In genomic region chrX:12978205-12979010, GRCh38 we compare ENCODE assay signal across 8 cellular contexts. TPM values are rescaled to one million over a fixed set of nuclear protein-coding genes. Genes with fewer than 3 reads are reported as not detected.
DNase-seq lines count a peak whose midpoint lies in the region; ATAC-seq and TF ChIP-seq lines count a peak whose summit lies in the region.

No MANE protein-coding gene starts in this region.

- DNase-seq in RWPE1 (ENCODE audit: low spot score), result no peak
- peak in 1 of 2 donors; percentile 64 for DNase-seq in activated naive CD4-positive, alpha-beta T cell treated with anti-CD3 and anti-CD28 coated beads, Interleukin-2, amount 50 U/mL, for 72 hours (ENCODE audit: low spot score in 2 of 2)
- peak; percentile 18 to 35 for DNase-seq in heart right ventricle
- peak; percentile 45 for DNase-seq in renal cortical epithelial cell (ENCODE audit: low read depth)

- POLR2A ChIA-PET in RWPE1 (lab: Yijun Ruan, JAX; ENCODE audit: low non-redundant PET), result interaction anchor here (0.6 kb wide), 1 partner anchor 531 kb away, joined by 3 read pairs; no protein-coding TSS in a partner anchor

- H3K27me3 ChIP-seq in ACC112 (ENCODE audit: insufficient read depth, low read length), result no peaks in the 10 kb centered on the region
- H3K27me3 ChIP-seq in heart right ventricle, result peaks cover 0 to 55% (median 0%) of the 10 kb centered on the region in 7 donors

- no peaks in the 10 kb centered on the region for H3K9me3 Mint-ChIP-seq in activated naive CD4-positive, alpha-beta T cell treated with anti-CD3 and anti-CD28 coated beads, Interleukin-2, amount 50 U/mL, for 72 hours

- H3K9me3 ChIP-seq in heart right ventricle, result peaks cover 0 to 4% (median 0%) of the 10 kb centered on the region in 11 donors

- ATAC-seq in GM18868 (IDR thresholded peaks at IDR 0.05; ENCODE audit: unreplicated experiment) (peak; percentile 46), HG03175 (IDR thresholded peaks at IDR 0.05; ENCODE audit: unreplicated experiment) (peak; percentile 49), heart right ventricle (peak in 4 of 8 donors; percentile 8 to 26 (median 12)), HG02970 (IDR thresholded peaks at IDR 0.05; ENCODE audit: low FRiP score, unreplicated experiment) (no peak)
- ATAC-seq in activated naive CD4-positive, alpha-beta T cell treated with anti-CD3 and anti-CD28 coated beads, Interleukin-2, amount 50 U/mL, for 72 hours, result peak; percentile 35 to 54

- peaks cover 41 to 45% of the 10 kb centered on the region in 2 donors for H3K36me3 Mint-ChIP-seq in activated naive CD4-positive, alpha-beta T cell treated with anti-CD3 and anti-CD28 coated beads, Interleukin-2, amount 50 U/mL, for 72 hours

- no peak overlapping the region for H2AFZ ChIP-seq in ACC112 (ENCODE audit: low read length, unreplicated experiment)

- H3K27ac ChIP-seq in ACC112 (ENCODE audit: low read depth, low read length) (peak overlapping the region; percentile 98), RWPE1 (peak overlapping the region; percentile 75), heart right ventricle (peak overlapping the region; percentile 55 to 99 (median 65))

- H3K27ac Mint-ChIP-seq in activated naive CD4-positive, alpha-beta T cell treated with anti-CD3 and anti-CD28 coated beads, Interleukin-2, amount 50 U/mL, for 72 hours, result peak overlapping the region; percentile 99

- intact Hi-C loops in heart right ventricle (cut with DNase I), result loop anchor here in 8 of 10 donors (5.0 to 10.0 kb wide), 12 partner anchors 49 to 506 kb away; no protein-coding TSS in a partner anchor

- H3K4me3 ChIP-seq in ACC112 (ENCODE audit: low read depth, low read length) (peak overlapping the region; percentile 95), heart right ventricle (peak overlapping the region; percentile 10 to 98 (median 84))

- peaks cover 31% of the 10 kb centered on the region for H3K79me2 ChIP-seq in ACC112 (ENCODE audit: control insufficient read depth, insufficient read depth, low read length, unreplicated experiment)

- 35 to 48% methylated on average over 13 of the region's 13 CpGs for WGBS in heart right ventricle, 2 donors

- peaks cover 19% of the 10 kb centered on the region for H3K4me1 ChIP-seq in ACC112 (ENCODE audit: control insufficient read depth, insufficient read depth, low read length, unreplicated experiment)
- peaks cover 0 to 59% (median 4%) of the 10 kb centered on the region in 9 donors for H3K4me1 ChIP-seq in heart right ventricle

- TF ChIP-seq CTCF in RWPE1 (conservative IDR thresholded peaks at IDR 0.05; ENCODE audit: low read depth) (no peak), heart right ventricle (IDR thresholded peaks at IDR 0.05) (no peak)

- CTCF ChIA-PET in RWPE1 (lab: Yijun Ruan, JAX), result interaction anchor here (0.6 kb wide), 2 partner anchors 15 to 382 kb away, joined by 3 read pairs; no protein-coding TSS in a partner anchor

- H3K36me3 ChIP-seq in ACC112 (ENCODE audit: insufficient read depth, low read length) (peaks cover 19% of the 10 kb centered on the region), heart right ventricle (peaks cover 0 to 16% (median 0%) of the 10 kb centered on the region in 9 donors)

RNA-seq across cellular contexts. Expression of gene TMSB4X, which starts 3.5 kb away (rescaled TPM):
- total RNA-seq in activated naive CD4-positive, alpha-beta T cell treated with anti-CD3 and anti-CD28 coated beads, Interleukin-2, amount 50 U/mL, for 72 hours, result over 10,000 TPM in 1 of 2 donors, 1,000 to 10,000 TPM in 1; 8,550 to 11,762 TPM
- 1,000 to 10,000 TPM in 3 of 10 donors, 100 to 1,000 TPM in 7; 700 to 2,442 (median 850) TPM for total RNA-seq in heart right ventricle
- 1,000 to 10,000 TPM; 2,617 to 3,026 TPM for polyA plus RNA-seq in heart right ventricle
- total RNA-seq in renal cortical epithelial cell, result 2,616 and 8,785 TPM in 2 replicates
